Comparison of ENCODE assay signal across 14 cellular contexts in genomic region chr1:224769987-224770693, GRCh38.
DNase-seq lines count a peak whose midpoint lies in the region; ATAC-seq, FAIRE-seq and TF ChIP-seq lines count a peak whose summit lies in the region.
"Had no signal": no experiment of that assay in that cellular context is flagged by ENCODE, and none has a peak within 500 bp of the region (broad histone marks: within the 10 kb centered on the region; RNA-seq: fewer than 3 reads in every experiment).

No MANE protein-coding gene starts in this region.

- H2AFZ ChIP-seq in K562 (ENCODE audit: low read depth, low read length): no peak overlapping the region
- no peak overlapping the region for H2AFZ ChIP-seq in HepG2 (ENCODE audit: low read length)

- H4K20me1 ChIP-seq in K562 (replicated peaks; ENCODE audit: control insufficient read depth, insufficient read depth, low read length) (no peaks in the 10 kb centered on the region), HepG2 (ENCODE audit: insufficient read depth, low read length) (no peaks in the 10 kb centered on the region)

- TF ChIP-seq CTCF in AG09309 (IDR thresholded peaks at IDR 0.05; ENCODE audit: control insufficient read depth, insufficient read depth, low read depth, low read length, missing control alignments) (no peak), HEK293 (tag by site-specific recombination; IDR thresholded peaks at IDR 0.05) (no peak), K562 (IDR thresholded peaks at IDR 0.05 in 2 of 3, conservative IDR thresholded peaks at IDR 0.05 in 1 of 3; ENCODE audit: insufficient read depth in 2 of 3, low read depth in 1 of 3, low read length in 3 of 3) (no peak), HepG2 (CRISPR knock-in tag; IDR thresholded peaks at IDR 0.05) (no peak), CD14-positive monocyte (IDR thresholded peaks at IDR 0.05) (no peak)

- H3K36me3 ChIP-seq in HEK293 (ENCODE audit: control insufficient read depth in 2 of 2, insufficient read depth in 1 of 2, low read length in 2 of 2) (no peaks in the 10 kb centered on the region), K562 (ENCODE audit: control insufficient read depth, insufficient read depth, low read length) (no peaks in the 10 kb centered on the region), HepG2 (replicated peaks in 1 of 2; ENCODE audit: control insufficient read depth in 1 of 2, insufficient read depth in 2 of 2, low read length in 2 of 2) (no peaks in the 10 kb centered on the region)
- H3K36me3 ChIP-seq: heart right ventricle, transverse colon had no signal

- H3K27ac ChIP-seq in HEK293 (ENCODE audit: extremely low read depth, low read depth, low read length) (no peak overlapping the region), K562 (ENCODE audit: extremely low read depth, low read depth, low read length) (no peak overlapping the region), HepG2 (ENCODE audit: extremely low read length, insufficient read depth, low read length) (no peak overlapping the region)
- H3K27ac ChIP-seq: heart right ventricle, transverse colon had no signal

- BruUV-seq in K562 (replicated peaks; lab: Mats Ljungman, UMichigan): no TSS peak
- BruUV-seq in HepG2 (replicated peaks; lab: Mats Ljungman, UMichigan): no TSS peak

- H3K4me3 ChIP-seq in AG09309 (ENCODE audit: control insufficient read depth, low read depth, low read length): no peak overlapping the region
- H3K4me3 ChIP-seq in HEK293 (ENCODE audit: low read depth, low read length): no peak overlapping the region
- H3K4me3 ChIP-seq in K562: no peak overlapping the region
- H3K4me3 ChIP-seq in HepG2 (replicated peaks in 1 of 3; ENCODE audit: insufficient read depth in 1 of 3, low read depth in 2 of 3, low read length in 3 of 3): no peak overlapping the region
- H3K4me3 ChIP-seq: heart right ventricle, transverse colon had no signal

- ATAC-seq in K562: no peak
- ATAC-seq in HepG2: no peak

- peaks cover 4% of the 10 kb centered on the region; the same call in 1 of the 2 replicates for H3K4me1 ChIP-seq in HEK293 (ENCODE audit: control insufficient read depth, insufficient read depth, low read length)
- H3K4me1 ChIP-seq in K562 (replicated peaks in 1 of 2; ENCODE audit: control insufficient read depth in 2 of 2, insufficient read depth in 2 of 2, low read length in 2 of 2): no peaks in the 10 kb centered on the region
- no peaks in the 10 kb centered on the region for H3K4me1 ChIP-seq in HepG2 (ENCODE audit: insufficient read depth, low read length)
- H3K4me1 ChIP-seq: transverse colon had no signal

- no peak overlapping the region for H3K27ac Mint-ChIP-seq in CD14-positive monocyte

- peaks cover 0 to 10% (median 6%) of the 10 kb centered on the region in 3 donors for H3K27me3 Mint-ChIP-seq in CD14-positive monocyte (ENCODE audit: low read depth in 3 of 3)

- H3K9ac ChIP-seq in K562 (ENCODE audit: insufficient read depth in 1 of 2, low read depth in 2 of 2, low read length in 2 of 2): no peak overlapping the region
- H3K9ac ChIP-seq in HepG2 (ENCODE audit: insufficient read depth, low read depth, low read length): no peak overlapping the region

- intact Hi-C loops in K562 (cut with micrococcal nuclease) (no loop called here), HepG2 (cut with micrococcal nuclease; ENCODE audit: unreplicated experiment) (no loop called here), CD14-positive monocyte (cut with micrococcal nuclease) (no loop called here)

- CTCF ChIA-PET in HEK293 (lab: Yijun Ruan, JAX) (interaction anchor here (0.6 to 2.0 kb wide), 5 partner anchors 69 to 580 kb away, joined by 3 to 7 read pairs (median 3); no protein-coding TSS in a partner anchor), K562 (lab: Yijun Ruan, JAX; ENCODE audit: low intra/inter-chr PET ratio) (no interaction called here), HepG2 (lab: Yijun Ruan, JAX; ENCODE audit: low intra/inter-chr PET ratio, low total read pairs) (no interaction called here)

- FAIRE-seq in K562 (lab: Jason Lieb, UNC) (no peak), HepG2 (lab: Jason Lieb, UNC) (no peak)
- FAIRE-seq: colon had no signal

- H3K4me2 ChIP-seq in K562 (ENCODE audit: insufficient read depth, low read length) (no peak overlapping the region), HepG2 (ENCODE audit: low read depth, low read length) (no peak overlapping the region)

- no peak for TF ChIP-seq RAD21 in K562 (CRISPR knock-in tag; conservative IDR thresholded peaks at IDR 0.05 in 1 of 2, IDR thresholded peaks at IDR 0.05 in 1 of 2)
- no peak for TF ChIP-seq RAD21 in HepG2 (CRISPR knock-in tag; IDR thresholded peaks at IDR 0.05)

- peak; percentile 32 for DNase-seq in AG09309 (ENCODE audit: low read depth)
- DNase-seq in K562 (ENCODE audit: extremely low read depth in 1 of 4, low spot score in 3 of 4): no peak
- DNase-seq in HepG2 (ENCODE audit: low spot score): peak; percentile 9
- DNase-seq in AML-193 (lab: John Stamatoyannopoulos, UW): no peak
- DNase-seq in CD14-positive monocyte (ENCODE audit: low spot score): no peak
- no peak for DNase-seq in activated effector memory CD4-positive, alpha-beta T cell treated with anti-CD3 and anti-CD28 coated beads, Interleukin-2, amount 50 U/mL, for 16 hours
- no peak for DNase-seq in activated CD4-positive, CD25-positive, alpha-beta regulatory T cell (lab: John Stamatoyannopoulos, UW)
- DNase-seq: activated CD4-positive, alpha-beta T cell treated with anti-CD3 and anti-CD28 coated beads, Interleukin-2, amount 50 U/mL, for 1 hour; activated naive CD4-positive, alpha-beta T cell treated with Interleukin-2 at 50 U/mL for 16 hours; heart right ventricle; NCI-H748 treated with DMSO at 0.1 percent for 48 hours; transverse colon had no signal

- H3K4me3 Mint-ChIP-seq in CD14-positive monocyte: no peak overlapping the region

- POLR2A ChIA-PET in HEK293 (lab: Yijun Ruan, JAX) (no interaction called here), K562 (lab: Yijun Ruan, JAX) (interaction anchor here (0.8 kb wide), 1 partner anchor 15 kb away, joined by 3 read pairs; no protein-coding TSS in a partner anchor), HepG2 (lab: Yijun Ruan, JAX) (no interaction called here)

- H3K79me2 ChIP-seq in K562 (ENCODE audit: control insufficient read depth, insufficient read depth, low read length): no peaks in the 10 kb centered on the region
- H3K79me2 ChIP-seq in HepG2 (ENCODE audit: insufficient read depth, low read length): no peaks in the 10 kb centered on the region

- no peaks in the 10 kb centered on the region for H3K9me1 ChIP-seq in K562 (ENCODE audit: control insufficient read depth, insufficient read depth, low read length)

- no peaks in the 10 kb centered on the region for H3K36me3 Mint-ChIP-seq in CD14-positive monocyte

- no peaks in the 10 kb centered on the region for H3K4me1 Mint-ChIP-seq in CD14-positive monocyte

- peaks cover 0 to 5% (median 2%) of the 10 kb centered on the region in 7 donors for H3K9me3 Mint-ChIP-seq in CD14-positive monocyte

- TF ChIP-seq POLR2A in K562 (conservative IDR thresholded peaks at IDR 0.05) (no peak), HepG2 (IDR thresholded peaks at IDR 0.05; ENCODE audit: insufficient read depth in 1 of 2, low read depth in 2 of 2, low read length in 2 of 2) (no peak)

- H3K9me3 ChIP-seq in HEK293 (ENCODE audit: control insufficient read depth, insufficient read depth, low read depth, low read length): no peaks in the 10 kb centered on the region
- no peaks in the 10 kb centered on the region for H3K9me3 ChIP-seq in K562 (replicated peaks; ENCODE audit: control insufficient read depth, insufficient read depth, low read depth, low read length)
- no peaks in the 10 kb centered on the region for H3K9me3 ChIP-seq in HepG2 (ENCODE audit: low read length)
- H3K9me3 ChIP-seq: heart right ventricle, transverse colon had no signal

- no peak for TF ChIP-seq EP300 in K562 (IDR thresholded peaks at IDR 0.05; ENCODE audit: low read length)
- TF ChIP-seq EP300 in HepG2 (IDR thresholded peaks at IDR 0.05; ENCODE audit: low read depth in 2 of 2, low read length in 2 of 2): no peak
- no peak for TF ChIP-seq EP300 in HepG2 (CRISPR knock-in tag; IDR thresholded peaks at IDR 0.05; ENCODE audit: borderline replicate concordance)

- 5% methylated on average over 6 of the region's 6 CpGs for WGBS in K562 (ENCODE audit: insufficient coverage, low coverage, missing lambda C conversion rate)
- WGBS in HepG2 (ENCODE audit: low lambda C conversion rate): 5% methylated on average over 6 of the region's 6 CpGs

- in situ Hi-C loops in K562 (cut with MboI): no loop called here
- in situ Hi-C loops in HepG2 (cut with HindIII; ENCODE audit: extremely low pct_ligation_motif_present, low pct_unique_long_range_greater_than_20kb): no loop called here

- H3K27me3 ChIP-seq in K562 (ENCODE audit: control insufficient read depth in 2 of 2, insufficient read depth in 2 of 2, low read length in 2 of 2) (peaks cover 10 to 14% of the 10 kb centered on the region in 2 experiments; a peak in 4 of 5 replicates), HepG2 (ENCODE audit: control insufficient read depth in 1 of 2, insufficient read depth in 2 of 2, low read length in 2 of 2) (peaks cover 0 to 2% of the 10 kb centered on the region in 2 experiments; a peak in 1 of 5 replicates)
- H3K27me3 ChIP-seq: transverse colon had no signal

TF ChIP-seq in HEK293, 187 proteins besides CTCF, POLR2A, EP300 and RAD21 (continues in another document):
- no peak for TF ChIP-seq ZNF580 (tag by site-specific recombination; IDR thresholded peaks at IDR 0.05)
- no peak for TF ChIP-seq ZNF175 (tag by site-specific recombination; IDR thresholded peaks at IDR 0.05)
- TF ChIP-seq ZBTB48 (tag by site-specific recombination; IDR thresholded peaks at IDR 0.05): 0 out of 2 replicates have a peak, but pooled peaks have one; percentile 26

TF ChIP-seq in K562, 482 proteins besides CTCF, POLR2A, EP300 and RAD21 (continues in another document):
- TF ChIP-seq ZNF384 (IDR thresholded peaks at IDR 0.05; ENCODE audit: low read depth, low read length): no peak

TF ChIP-seq in HepG2, 621 proteins besides CTCF, POLR2A, EP300 and RAD21 (continues in another document):
- no peak for TF ChIP-seq TFAP4 (IDR thresholded peaks at IDR 0.05; ENCODE audit: borderline replicate concordance, low read depth)
- TF ChIP-seq FOSL2 (CRISPR knock-in tag; IDR thresholded peaks at IDR 0.05): peak; percentile 70
- TF ChIP-seq ZNF34 (CRISPR knock-in tag; IDR thresholded peaks at IDR 0.05; ENCODE audit: borderline replicate concordance): no peak
- TF ChIP-seq, protein P1, sequence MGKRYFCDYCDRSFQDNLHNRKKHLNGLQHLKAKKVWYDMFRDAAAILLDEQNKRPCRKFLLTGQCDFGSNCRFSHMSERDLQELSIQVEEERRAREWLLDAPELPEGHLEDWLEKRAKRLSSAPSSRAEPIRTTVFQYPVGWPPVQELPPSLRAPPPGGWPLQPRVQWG (CRISPR knock-in tag; IDR thresholded peaks at IDR 0.05; ENCODE audit: borderline replicate concordance, low read depth): no peak
- no peak for TF ChIP-seq ZNF614 (CRISPR knock-in tag; IDR thresholded peaks at IDR 0.05; ENCODE audit: borderline replicate concordance)

Comparison
In these comparisons a context has a peak if more than half of its experiments do, and no peak if none do; other contexts are left out.
1. DNase-seq: peak in AG09309 (single experiment) and HepG2 (single experiment); none in K562 (0 of 4), AML-193 (0 of 2), CD14-positive monocyte (single experiment), activated effector memory CD4-positive, alpha-beta T cell treated with anti-CD3 and anti-CD28 coated beads, Interleukin-2, amount 50 U/mL, for 16 hours (single experiment) and activated CD4-positive, CD25-positive, alpha-beta regulatory T cell (0 of 4).